In genomic region chr3:170844377-170844776, GRCh38 we compare ENCODE assay signal across 2 cellular contexts.
TF ChIP-seq lines count a peak whose summit lies in the region.

No MANE protein-coding gene starts in this region.

TF ChIP-seq in HepG2, 621 proteins besides CTCF, POLR2A, EP300 and RAD21:
- TF ChIP-seq PAX8 (CRISPR knock-in tag; IDR thresholded peaks at IDR 0.05; ENCODE audit: borderline replicate concordance) (no peak), ZNF12 (CRISPR knock-in tag; IDR thresholded peaks at IDR 0.05) (peak; percentile 84), AFF4 (CRISPR knock-in tag; IDR thresholded peaks at IDR 0.05) (no peak), NONO (IDR thresholded peaks at IDR 0.05) (no peak), NONO (CRISPR knock-in tag; conservative IDR thresholded peaks at IDR 0.05) (no peak), RFX3 (CRISPR knock-in tag; IDR thresholded peaks at IDR 0.05) (no peak), NFKB2 (CRISPR knock-in tag; IDR thresholded peaks at IDR 0.05; ENCODE audit: borderline replicate concordance) (no peak), KAT7 (CRISPR knock-in tag; IDR thresholded peaks at IDR 0.05; ENCODE audit: borderline replicate concordance) (no peak)

TF ChIP-seq in K562, 482 proteins besides CTCF, POLR2A, EP300 and RAD21:
- TF ChIP-seq E2F4 (CRISPR knock-in tag; IDR thresholded peaks at IDR 0.05; ENCODE audit: low read depth) (no peak), ZNF561 (CRISPR knock-in tag; conservative IDR thresholded peaks at IDR 0.05) (no peak), ZNF778 (CRISPR knock-in tag; IDR thresholded peaks at IDR 0.05) (no peak), ZNF12 (CRISPR knock-in tag; IDR thresholded peaks at IDR 0.05) (peak; percentile 96), ZNF217 (CRISPR knock-in tag; IDR thresholded peaks at IDR 0.05) (no peak)
